In the genomic region with DNA sequence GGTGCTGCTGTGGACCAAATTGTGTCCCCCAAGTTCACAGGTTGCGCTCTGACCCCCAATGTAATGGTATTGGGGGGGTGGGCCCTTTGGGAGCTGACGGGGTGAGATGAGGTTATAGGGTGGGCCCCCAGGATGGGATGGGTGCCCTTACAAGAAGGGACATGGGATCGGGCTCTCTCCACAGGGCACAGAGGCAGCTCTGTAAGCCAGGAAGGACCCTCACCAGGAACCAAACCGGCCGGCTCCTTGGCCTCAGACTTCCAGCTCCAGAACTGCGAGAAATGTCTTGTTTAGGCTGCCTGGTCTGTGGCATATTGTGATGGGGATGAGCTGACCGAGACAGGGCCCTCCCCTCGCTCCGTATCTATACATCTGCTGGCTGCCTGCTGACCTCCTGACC, we compare ENCODE assay signal across 34 cellular contexts. TPM values are rescaled to one million over a fixed set of nuclear protein-coding genes. Genes with fewer than 3 reads are reported as not detected.
"Had no signal": no experiment of that assay in that cellular context is flagged by ENCODE, and none has a peak within 500 bp of the region (broad histone marks: within the 10 kb centered on the region; RNA-seq: fewer than 3 reads in every experiment).

No MANE protein-coding gene starts in this region.

- DNase-seq: Karpas-422, Kasumi-1, MM.1S, MV-4-11, NCI-H1048, NCI-H1092, NCI-H1092 treated with DMSO at 0.1 percent for 48 hours, NCI-H1105, NCI-H1105 treated with DMSO at 0.1 percent for 48 hours, NCI-H1417 treated with DMSO at 0.1 percent for 48 hours, NCI-H1436, NCI-H1436 treated with DMSO at 0.1 percent for 48 hours, NCI-H146, NCI-H1694, NCI-H1694 treated with DMSO at 0.1 percent for 48 hours, NCI-H187 treated with DMSO at 0.1 percent for 48 hours, NCI-H1930, NCI-H2029, NCI-H2029 treated with DMSO at 0.1 percent for 48 hours, NCI-H2081, NCI-H2081 treated with DMSO at 0.1 percent for 48 hours, NCI-H2107, NCI-H2171, NCI-H2171 treated with DMSO at 0.1 percent for 48 hours, NCI-H2227 treated with DMSO at 0.1 percent for 48 hours, NCI-H226, NCI-H345, NCI-H446, NCI-H446 treated with DMSO at 0.1 percent for 48 hours, NCI-H510A, NCI-H510A treated with DMSO at 0.1 percent for 48 hours had no signal

- H3K4me2 ChIP-seq: KMS-11 had no signal

- H3K27ac ChIP-seq: KMS-11 had no signal

RNA-seq across cellular contexts. Expression of a gene that starts 25.7 kb away (rescaled TPM):
- total RNA-seq: LHCN-M2, MCF 10A had no signal
